1 cellular context compared by ENCODE assay signal in the genomic region with DNA sequence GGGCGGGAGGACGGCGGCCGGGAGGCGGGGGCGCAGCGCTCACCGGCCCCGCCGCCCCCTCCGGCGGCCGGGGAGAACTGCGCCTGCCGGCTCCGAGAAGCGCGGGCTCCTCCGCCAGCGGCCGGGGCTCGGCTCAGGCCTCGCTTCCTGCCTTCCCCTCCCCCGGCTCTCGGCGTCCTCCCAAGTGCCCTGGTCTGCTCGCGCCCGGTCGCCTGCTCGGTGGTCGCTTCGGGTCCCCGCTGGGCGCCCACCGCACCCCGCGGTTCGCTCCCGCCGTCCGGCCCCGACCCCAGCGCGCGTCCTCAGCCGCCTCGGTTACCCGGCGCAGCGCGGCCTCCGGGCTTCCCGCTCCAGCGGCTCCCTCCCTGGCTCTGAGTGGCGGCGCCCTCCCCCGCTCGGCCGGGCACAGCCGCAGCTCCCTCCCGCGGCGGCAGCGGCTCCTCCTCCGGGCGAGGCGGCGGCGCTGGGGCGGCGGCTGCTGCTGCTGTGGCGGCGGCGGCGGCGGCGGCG.
A peak's percentile ranks its signal among the peaks of the same experiment; 100 is the strongest.
TF ChIP-seq lines count a peak whose summit lies in the region.

No MANE protein-coding gene starts in this region.

TF ChIP-seq in GM12878, 131 proteins besides CTCF, POLR2A, EP300 and RAD21 (continues in another document):
- TF ChIP-seq, protein P1, sequence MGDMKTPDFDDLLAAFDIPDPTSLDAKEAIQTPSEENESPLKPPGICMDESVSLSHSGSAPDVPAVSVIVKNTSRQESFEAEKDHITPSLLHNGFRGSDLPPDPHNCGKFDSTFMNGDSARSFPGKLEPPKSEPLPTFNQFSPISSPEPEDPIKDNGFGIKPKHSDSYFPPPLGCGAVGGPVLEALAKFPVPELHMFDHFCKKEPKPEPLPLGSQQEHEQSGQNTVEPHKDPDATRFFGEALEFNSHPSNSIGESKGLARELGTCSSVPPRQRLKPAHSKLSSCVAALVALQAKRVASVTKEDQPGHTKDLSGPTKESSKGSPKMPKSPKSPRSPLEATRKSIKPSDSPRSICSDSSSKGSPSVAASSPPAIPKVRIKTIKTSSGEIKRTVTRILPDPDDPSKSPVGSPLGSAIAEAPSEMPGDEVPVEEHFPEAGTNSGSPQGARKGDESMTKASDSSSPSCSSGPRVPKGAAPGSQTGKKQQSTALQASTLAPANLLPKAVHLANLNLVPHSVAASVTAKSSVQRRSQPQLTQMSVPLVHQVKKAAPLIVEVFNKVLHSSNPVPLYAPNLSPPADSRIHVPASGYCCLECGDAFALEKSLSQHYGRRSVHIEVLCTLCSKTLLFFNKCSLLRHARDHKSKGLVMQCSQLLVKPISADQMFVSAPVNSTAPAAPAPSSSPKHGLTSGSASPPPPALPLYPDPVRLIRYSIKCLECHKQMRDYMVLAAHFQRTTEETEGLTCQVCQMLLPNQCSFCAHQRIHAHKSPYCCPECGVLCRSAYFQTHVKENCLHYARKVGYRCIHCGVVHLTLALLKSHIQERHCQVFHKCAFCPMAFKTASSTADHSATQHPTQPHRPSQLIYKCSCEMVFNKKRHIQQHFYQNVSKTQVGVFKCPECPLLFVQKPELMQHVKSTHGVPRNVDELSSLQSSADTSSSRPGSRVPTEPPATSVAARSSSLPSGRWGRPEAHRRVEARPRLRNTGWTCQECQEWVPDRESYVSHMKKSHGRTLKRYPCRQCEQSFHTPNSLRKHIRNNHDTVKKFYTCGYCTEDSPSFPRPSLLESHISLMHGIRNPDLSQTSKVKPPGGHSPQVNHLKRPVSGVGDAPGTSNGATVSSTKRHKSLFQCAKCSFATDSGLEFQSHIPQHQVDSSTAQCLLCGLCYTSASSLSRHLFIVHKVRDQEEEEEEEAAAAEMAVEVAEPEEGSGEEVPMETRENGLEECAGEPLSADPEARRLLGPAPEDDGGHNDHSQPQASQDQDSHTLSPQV (IDR thresholded peaks at IDR 0.05), result peak; percentile 37; the same call in 1 of the 2 replicates
- 0 out of 3 replicates have a peak, but pooled peaks have one; percentile 19 for TF ChIP-seq POU2F2 (IDR thresholded peaks at IDR 0.05; ENCODE audit: borderline replicate concordance, low read depth, low read length)
- no peak for TF ChIP-seq FOS (IDR thresholded peaks at IDR 0.05; ENCODE audit: borderline replicate concordance, extremely low read depth, insufficient read length)
- TF ChIP-seq SIN3A (IDR thresholded peaks at IDR 0.05; ENCODE audit: low read depth, low read length), result 0 out of 2 replicates have a peak, but pooled peaks have one; percentile 43
- TF ChIP-seq, protein P2, sequence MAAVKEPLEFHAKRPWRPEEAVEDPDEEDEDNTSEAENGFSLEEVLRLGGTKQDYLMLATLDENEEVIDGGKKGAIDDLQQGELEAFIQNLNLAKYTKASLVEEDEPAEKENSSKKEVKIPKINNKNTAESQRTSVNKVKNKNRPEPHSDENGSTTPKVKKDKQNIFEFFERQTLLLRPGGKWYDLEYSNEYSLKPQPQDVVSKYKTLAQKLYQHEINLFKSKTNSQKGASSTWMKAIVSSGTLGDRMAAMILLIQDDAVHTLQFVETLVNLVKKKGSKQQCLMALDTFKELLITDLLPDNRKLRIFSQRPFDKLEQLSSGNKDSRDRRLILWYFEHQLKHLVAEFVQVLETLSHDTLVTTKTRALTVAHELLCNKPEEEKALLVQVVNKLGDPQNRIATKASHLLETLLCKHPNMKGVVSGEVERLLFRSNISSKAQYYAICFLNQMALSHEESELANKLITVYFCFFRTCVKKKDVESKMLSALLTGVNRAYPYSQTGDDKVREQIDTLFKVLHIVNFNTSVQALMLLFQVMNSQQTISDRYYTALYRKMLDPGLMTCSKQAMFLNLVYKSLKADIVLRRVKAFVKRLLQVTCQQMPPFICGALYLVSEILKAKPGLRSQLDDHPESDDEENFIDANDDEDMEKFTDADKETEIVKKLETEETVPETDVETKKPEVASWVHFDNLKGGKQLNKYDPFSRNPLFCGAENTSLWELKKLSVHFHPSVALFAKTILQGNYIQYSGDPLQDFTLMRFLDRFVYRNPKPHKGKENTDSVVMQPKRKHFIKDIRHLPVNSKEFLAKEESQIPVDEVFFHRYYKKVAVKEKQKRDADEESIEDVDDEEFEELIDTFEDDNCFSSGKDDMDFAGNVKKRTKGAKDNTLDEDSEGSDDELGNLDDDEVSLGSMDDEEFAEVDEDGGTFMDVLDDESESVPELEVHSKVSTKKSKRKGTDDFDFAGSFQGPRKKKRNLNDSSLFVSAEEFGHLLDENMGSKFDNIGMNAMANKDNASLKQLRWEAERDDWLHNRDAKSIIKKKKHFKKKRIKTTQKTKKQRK (IDR thresholded peaks at IDR 0.05; ENCODE audit: low read depth, low read length), result no peak
- TF ChIP-seq, protein P3, sequence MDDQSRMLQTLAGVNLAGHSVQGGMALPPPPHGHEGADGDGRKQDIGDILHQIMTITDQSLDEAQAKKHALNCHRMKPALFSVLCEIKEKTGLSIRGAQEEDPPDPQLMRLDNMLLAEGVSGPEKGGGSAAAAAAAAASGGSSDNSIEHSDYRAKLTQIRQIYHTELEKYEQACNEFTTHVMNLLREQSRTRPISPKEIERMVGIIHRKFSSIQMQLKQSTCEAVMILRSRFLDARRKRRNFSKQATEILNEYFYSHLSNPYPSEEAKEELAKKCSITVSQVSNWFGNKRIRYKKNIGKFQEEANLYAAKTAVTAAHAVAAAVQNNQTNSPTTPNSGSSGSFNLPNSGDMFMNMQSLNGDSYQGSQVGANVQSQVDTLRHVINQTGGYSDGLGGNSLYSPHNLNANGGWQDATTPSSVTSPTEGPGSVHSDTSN (IDR thresholded peaks at IDR 0.05; ENCODE audit: insufficient replicate concordance, low read depth, low read length), result no peak
- TF ChIP-seq, protein P4, sequence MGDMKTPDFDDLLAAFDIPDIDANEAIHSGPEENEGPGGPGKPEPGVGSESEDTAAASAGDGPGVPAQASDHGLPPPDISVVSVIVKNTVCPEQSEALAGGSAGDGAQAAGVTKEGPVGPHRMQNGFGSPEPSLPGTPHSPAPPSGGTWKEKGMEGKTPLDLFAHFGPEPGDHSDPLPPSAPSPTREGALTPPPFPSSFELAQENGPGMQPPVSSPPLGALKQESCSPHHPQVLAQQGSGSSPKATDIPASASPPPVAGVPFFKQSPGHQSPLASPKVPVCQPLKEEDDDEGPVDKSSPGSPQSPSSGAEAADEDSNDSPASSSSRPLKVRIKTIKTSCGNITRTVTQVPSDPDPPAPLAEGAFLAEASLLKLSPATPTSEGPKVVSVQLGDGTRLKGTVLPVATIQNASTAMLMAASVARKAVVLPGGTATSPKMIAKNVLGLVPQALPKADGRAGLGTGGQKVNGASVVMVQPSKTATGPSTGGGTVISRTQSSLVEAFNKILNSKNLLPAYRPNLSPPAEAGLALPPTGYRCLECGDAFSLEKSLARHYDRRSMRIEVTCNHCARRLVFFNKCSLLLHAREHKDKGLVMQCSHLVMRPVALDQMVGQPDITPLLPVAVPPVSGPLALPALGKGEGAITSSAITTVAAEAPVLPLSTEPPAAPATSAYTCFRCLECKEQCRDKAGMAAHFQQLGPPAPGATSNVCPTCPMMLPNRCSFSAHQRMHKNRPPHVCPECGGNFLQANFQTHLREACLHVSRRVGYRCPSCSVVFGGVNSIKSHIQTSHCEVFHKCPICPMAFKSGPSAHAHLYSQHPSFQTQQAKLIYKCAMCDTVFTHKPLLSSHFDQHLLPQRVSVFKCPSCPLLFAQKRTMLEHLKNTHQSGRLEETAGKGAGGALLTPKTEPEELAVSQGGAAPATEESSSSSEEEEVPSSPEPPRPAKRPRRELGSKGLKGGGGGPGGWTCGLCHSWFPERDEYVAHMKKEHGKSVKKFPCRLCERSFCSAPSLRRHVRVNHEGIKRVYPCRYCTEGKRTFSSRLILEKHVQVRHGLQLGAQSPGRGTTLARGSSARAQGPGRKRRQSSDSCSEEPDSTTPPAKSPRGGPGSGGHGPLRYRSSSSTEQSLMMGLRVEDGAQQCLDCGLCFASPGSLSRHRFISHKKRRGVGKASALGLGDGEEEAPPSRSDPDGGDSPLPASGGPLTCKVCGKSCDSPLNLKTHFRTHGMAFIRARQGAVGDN (IDR thresholded peaks at IDR 0.05), result peak; percentile 50; the same call in 1 of the 2 replicates
- peak; percentile 75; the same call in 1 of the 2 replicates for TF ChIP-seq TAF1 (IDR thresholded peaks at IDR 0.05; ENCODE audit: borderline replicate concordance, low read depth, low read length)
- TF ChIP-seq SPI1 (IDR thresholded peaks at IDR 0.05; ENCODE audit: borderline replicate concordance, insufficient read depth, low read depth, low read length), result 0 out of 2 replicates have a peak, but pooled peaks have one; percentile 10
- TF ChIP-seq, protein P5, sequence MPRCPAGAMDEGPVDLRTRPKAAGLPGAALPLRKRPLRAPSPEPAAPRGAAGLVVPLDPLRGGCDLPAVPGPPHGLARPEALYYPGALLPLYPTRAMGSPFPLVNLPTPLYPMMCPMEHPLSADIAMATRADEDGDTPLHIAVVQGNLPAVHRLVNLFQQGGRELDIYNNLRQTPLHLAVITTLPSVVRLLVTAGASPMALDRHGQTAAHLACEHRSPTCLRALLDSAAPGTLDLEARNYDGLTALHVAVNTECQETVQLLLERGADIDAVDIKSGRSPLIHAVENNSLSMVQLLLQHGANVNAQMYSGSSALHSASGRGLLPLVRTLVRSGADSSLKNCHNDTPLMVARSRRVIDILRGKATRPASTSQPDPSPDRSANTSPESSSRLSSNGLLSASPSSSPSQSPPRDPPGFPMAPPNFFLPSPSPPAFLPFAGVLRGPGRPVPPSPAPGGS (IDR thresholded peaks at IDR 0.05; ENCODE audit: borderline replicate concordance, insufficient read depth, low read depth, low read length, poor library complexity, severe bottlenecking), result peak; percentile 54
- peak; percentile 61 for TF ChIP-seq POLR2AphosphoS5 (IDR thresholded peaks at IDR 0.05; ENCODE audit: low read length)
- no peak for TF ChIP-seq NRF1 (conservative IDR thresholded peaks at IDR 0.05; ENCODE audit: low read depth, low read length)
- TF ChIP-seq, protein P6, sequence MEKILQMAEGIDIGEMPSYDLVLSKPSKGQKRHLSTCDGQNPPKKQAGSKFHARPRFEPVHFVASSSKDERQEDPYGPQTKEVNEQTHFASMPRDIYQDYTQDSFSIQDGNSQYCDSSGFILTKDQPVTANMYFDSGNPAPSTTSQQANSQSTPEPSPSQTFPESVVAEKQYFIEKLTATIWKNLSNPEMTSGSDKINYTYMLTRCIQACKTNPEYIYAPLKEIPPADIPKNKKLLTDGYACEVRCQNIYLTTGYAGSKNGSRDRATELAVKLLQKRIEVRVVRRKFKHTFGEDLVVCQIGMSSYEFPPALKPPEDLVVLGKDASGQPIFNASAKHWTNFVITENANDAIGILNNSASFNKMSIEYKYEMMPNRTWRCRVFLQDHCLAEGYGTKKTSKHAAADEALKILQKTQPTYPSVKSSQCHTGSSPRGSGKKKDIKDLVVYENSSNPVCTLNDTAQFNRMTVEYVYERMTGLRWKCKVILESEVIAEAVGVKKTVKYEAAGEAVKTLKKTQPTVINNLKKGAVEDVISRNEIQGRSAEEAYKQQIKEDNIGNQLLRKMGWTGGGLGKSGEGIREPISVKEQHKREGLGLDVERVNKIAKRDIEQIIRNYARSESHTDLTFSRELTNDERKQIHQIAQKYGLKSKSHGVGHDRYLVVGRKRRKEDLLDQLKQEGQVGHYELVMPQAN (conservative IDR thresholded peaks at IDR 0.05), result peak; percentile 84
- no peak for TF ChIP-seq ETV6 (conservative IDR thresholded peaks at IDR 0.05 in 1 of 2, IDR thresholded peaks at IDR 0.05 in 1 of 2; ENCODE audit: borderline replicate concordance in 1 of 2, low read depth in 1 of 2)
- TF ChIP-seq STAT1 (conservative IDR thresholded peaks at IDR 0.05), result peak; percentile 42; the same call in 1 of the 2 replicates
- TF ChIP-seq PAX5 (IDR thresholded peaks at IDR 0.05; ENCODE audit: borderline replicate concordance, low read depth, low read length), result no peak
- TF ChIP-seq BHLHE40 (IDR thresholded peaks at IDR 0.05; ENCODE audit: borderline replicate concordance in 1 of 2, low read depth in 2 of 2, low read length in 1 of 2), result peak in 1 of 2 experiments; percentile 32; a peak in 1 of 4 replicates
- TF ChIP-seq DPF2 (IDR thresholded peaks at IDR 0.05), result peak; percentile 94
- TF ChIP-seq BACH1 (IDR thresholded peaks at IDR 0.05; ENCODE audit: borderline replicate concordance), result peak; percentile 74
- TF ChIP-seq ZSCAN29 (IDR thresholded peaks at IDR 0.05), result no peak
- TF ChIP-seq KLF5 (IDR thresholded peaks at IDR 0.05; ENCODE audit: partially characterized antibody), result peak; percentile 66
- TF ChIP-seq, protein P7, sequence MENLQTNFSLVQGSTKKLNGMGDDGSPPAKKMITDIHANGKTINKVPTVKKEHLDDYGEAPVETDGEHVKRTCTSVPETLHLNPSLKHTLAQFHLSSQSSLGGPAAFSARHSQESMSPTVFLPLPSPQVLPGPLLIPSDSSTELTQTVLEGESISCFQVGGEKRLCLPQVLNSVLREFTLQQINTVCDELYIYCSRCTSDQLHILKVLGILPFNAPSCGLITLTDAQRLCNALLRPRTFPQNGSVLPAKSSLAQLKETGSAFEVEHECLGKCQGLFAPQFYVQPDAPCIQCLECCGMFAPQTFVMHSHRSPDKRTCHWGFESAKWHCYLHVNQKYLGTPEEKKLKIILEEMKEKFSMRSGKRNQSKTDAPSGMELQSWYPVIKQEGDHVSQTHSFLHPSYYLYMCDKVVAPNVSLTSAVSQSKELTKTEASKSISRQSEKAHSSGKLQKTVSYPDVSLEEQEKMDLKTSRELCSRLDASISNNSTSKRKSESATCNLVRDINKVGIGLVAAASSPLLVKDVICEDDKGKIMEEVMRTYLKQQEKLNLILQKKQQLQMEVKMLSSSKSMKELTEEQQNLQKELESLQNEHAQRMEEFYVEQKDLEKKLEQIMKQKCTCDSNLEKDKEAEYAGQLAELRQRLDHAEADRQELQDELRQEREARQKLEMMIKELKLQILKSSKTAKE (IDR thresholded peaks at IDR 0.05; ENCODE audit: low read depth, poor library complexity, severe bottlenecking), result no peak
- TF ChIP-seq MEF2A (IDR thresholded peaks at IDR 0.05; ENCODE audit: insufficient read depth, low read depth, low read length), result no peak
- peak; percentile 48 for TF ChIP-seq NR2F1 (conservative IDR thresholded peaks at IDR 0.05)
- TF ChIP-seq GATAD2B (conservative IDR thresholded peaks at IDR 0.05; ENCODE audit: low read depth), result peak; percentile 95
- TF ChIP-seq RELA (IDR thresholded peaks at IDR 0.05; ENCODE audit: borderline replicate concordance, partially characterized antibody), result peak; percentile 21
- no peak for TF ChIP-seq SP1 (IDR thresholded peaks at IDR 0.05; ENCODE audit: low read depth, low read length)
- TF ChIP-seq YY1 (IDR thresholded peaks at IDR 0.05; ENCODE audit: low read depth, low read length), result peak; percentile 68; the same call in 1 of the 2 replicates
- peak; percentile 90; the same call in 1 of the 2 replicates for TF ChIP-seq RB1 (IDR thresholded peaks at IDR 0.05; ENCODE audit: borderline replicate concordance)
- TF ChIP-seq, protein P8, sequence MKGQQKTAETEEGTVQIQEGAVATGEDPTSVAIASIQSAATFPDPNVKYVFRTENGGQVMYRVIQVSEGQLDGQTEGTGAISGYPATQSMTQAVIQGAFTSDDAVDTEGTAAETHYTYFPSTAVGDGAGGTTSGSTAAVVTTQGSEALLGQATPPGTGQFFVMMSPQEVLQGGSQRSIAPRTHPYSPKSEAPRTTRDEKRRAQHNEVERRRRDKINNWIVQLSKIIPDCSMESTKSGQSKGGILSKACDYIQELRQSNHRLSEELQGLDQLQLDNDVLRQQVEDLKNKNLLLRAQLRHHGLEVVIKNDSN (IDR thresholded peaks at IDR 0.05; ENCODE audit: borderline replicate concordance, extremely low read length, insufficient read depth, low read depth, low read length), result no peak
- TF ChIP-seq EGR1 (IDR thresholded peaks at IDR 0.05; ENCODE audit: borderline replicate concordance in 1 of 2, low read depth in 2 of 2, low read length in 2 of 2), result peak in 1 of 2 experiments; percentile 94; a peak in 2 of 3 replicates
- no peak for TF ChIP-seq SREBF2 (IDR thresholded peaks at IDR 0.05; ENCODE audit: low read length)
- peak; percentile 90 for TF ChIP-seq SMARCA5 (IDR thresholded peaks at IDR 0.05)
- TF ChIP-seq LARP7 (IDR thresholded peaks at IDR 0.05), result peak; percentile 99
- TF ChIP-seq ZNF217 (IDR thresholded peaks at IDR 0.05), result peak; percentile 53
- TF ChIP-seq BMI1 (IDR thresholded peaks at IDR 0.05; ENCODE audit: borderline replicate concordance), result no peak
- TF ChIP-seq ZNF207 (IDR thresholded peaks at IDR 0.05; ENCODE audit: borderline replicate concordance), result peak; percentile 78
